1 cellular context compared by ENCODE assay signal in the genomic region with DNA sequence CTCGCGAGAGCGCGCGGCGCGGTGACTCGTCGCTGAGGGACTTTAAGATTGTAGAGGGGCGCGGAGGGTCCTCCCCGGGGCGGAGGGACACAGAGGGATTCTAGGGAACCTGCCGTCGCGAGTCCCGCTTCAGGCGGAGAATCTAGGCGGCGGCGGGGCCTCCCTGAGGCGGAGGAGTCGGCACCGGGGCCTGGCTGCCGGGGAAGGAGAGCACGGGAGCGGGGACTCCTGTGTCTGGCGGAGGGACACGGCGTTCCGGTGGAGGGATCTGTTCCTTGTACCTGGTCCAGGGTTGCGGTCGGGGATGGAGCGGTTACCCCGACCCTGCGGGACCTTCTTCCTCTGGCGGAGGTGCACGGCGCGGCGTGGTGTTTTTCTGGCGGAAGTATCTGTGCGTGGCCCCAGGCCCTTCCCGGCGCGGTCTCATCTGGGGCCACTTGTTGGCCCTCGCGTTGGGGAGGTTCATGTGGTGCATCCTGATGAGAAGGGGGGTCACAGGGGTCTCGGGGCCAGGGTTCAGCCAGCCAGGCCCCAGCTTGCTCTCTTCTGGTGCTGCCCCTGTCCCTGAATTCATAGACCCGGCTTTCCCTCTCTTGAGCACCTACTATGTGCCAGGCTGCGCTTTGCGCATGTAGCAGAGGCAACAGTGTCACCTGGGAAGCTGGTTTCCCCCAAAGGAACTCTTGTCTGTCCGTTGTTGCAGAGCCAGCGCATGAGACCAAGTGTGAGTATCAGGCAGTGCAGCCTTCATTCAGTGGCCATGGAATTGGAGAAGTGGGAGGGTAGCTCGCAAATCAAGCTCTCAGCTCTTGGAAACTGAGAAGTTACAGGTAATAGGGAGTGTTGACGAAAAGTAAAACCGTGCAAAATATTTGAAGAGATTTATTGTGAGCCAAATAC.
TF ChIP-seq lines count a peak whose summit lies in the region.

No MANE protein-coding gene starts in this region.

TF ChIP-seq in HepG2, 621 proteins besides CTCF, POLR2A, EP300 and RAD21 (continued from another document and continues in another):
- TF ChIP-seq HOXA9 (CRISPR knock-in tag; IDR thresholded peaks at IDR 0.05; ENCODE audit: borderline replicate concordance) = peak; percentile 94
- TF ChIP-seq AGO1 (IDR thresholded peaks at IDR 0.05; ENCODE audit: low read depth, low read length, poor library complexity, severe bottlenecking) = peak; percentile 84
- peak; percentile 88 for TF ChIP-seq ZKSCAN8 (CRISPR knock-in tag; IDR thresholded peaks at IDR 0.05; ENCODE audit: borderline replicate concordance)
- peak; percentile 96 for TF ChIP-seq RNF2 (conservative IDR thresholded peaks at IDR 0.05; ENCODE audit: low read depth)
- TF ChIP-seq, protein P1, sequence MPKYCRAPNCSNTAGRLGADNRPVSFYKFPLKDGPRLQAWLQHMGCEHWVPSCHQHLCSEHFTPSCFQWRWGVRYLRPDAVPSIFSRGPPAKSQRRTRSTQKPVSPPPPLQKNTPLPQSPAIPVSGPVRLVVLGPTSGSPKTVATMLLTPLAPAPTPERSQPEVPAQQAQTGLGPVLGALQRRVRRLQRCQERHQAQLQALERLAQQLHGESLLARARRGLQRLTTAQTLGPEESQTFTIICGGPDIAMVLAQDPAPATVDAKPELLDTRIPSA (CRISPR knock-in tag; IDR thresholded peaks at IDR 0.05; ENCODE audit: borderline replicate concordance) = peak; percentile 94
- TF ChIP-seq GATA4 (IDR thresholded peaks at IDR 0.05; ENCODE audit: borderline replicate concordance, low read depth) = peak; percentile 74
- peak; percentile 75; the same call in 1 of the 2 replicates for TF ChIP-seq ZNF367 (CRISPR knock-in tag; IDR thresholded peaks at IDR 0.05; ENCODE audit: borderline replicate concordance)
- TF ChIP-seq, protein P2, sequence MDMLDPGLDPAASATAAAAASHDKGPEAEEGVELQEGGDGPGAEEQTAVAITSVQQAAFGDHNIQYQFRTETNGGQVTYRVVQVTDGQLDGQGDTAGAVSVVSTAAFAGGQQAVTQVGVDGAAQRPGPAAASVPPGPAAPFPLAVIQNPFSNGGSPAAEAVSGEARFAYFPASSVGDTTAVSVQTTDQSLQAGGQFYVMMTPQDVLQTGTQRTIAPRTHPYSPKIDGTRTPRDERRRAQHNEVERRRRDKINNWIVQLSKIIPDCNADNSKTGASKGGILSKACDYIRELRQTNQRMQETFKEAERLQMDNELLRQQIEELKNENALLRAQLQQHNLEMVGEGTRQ (IDR thresholded peaks at IDR 0.05; ENCODE audit: low read depth, low read length) = no peak
- TF ChIP-seq, protein P2 (CRISPR knock-in tag; IDR thresholded peaks at IDR 0.05; ENCODE audit: borderline replicate concordance) = no peak
- peak; percentile 22; the same call in 1 of the 2 replicates for TF ChIP-seq ZBTB38 (CRISPR knock-in tag; IDR thresholded peaks at IDR 0.05)
- TF ChIP-seq ZNF3 (CRISPR knock-in tag; IDR thresholded peaks at IDR 0.05) = peak; percentile 67
- TF ChIP-seq SOX6 (IDR thresholded peaks at IDR 0.05) = no peak
- TF ChIP-seq SOX6 (CRISPR knock-in tag; IDR thresholded peaks at IDR 0.05) = peak; percentile 70
- TF ChIP-seq SIX1 (CRISPR knock-in tag; IDR thresholded peaks at IDR 0.05; ENCODE audit: borderline replicate concordance) = peak; percentile 64
- no peak for TF ChIP-seq SMARCE1 (IDR thresholded peaks at IDR 0.05; ENCODE audit: borderline replicate concordance)
- peak; percentile 94 for TF ChIP-seq XRCC5 (optimal IDR thresholded peaks at IDR 0.05; ENCODE audit: low read length)
- TF ChIP-seq TAF15 (IDR thresholded peaks at IDR 0.05; ENCODE audit: low read depth, low read length, poor library complexity, severe bottlenecking) = peak; percentile 65
- TF ChIP-seq TP53 (CRISPR knock-in tag; conservative IDR thresholded peaks at IDR 0.05) = peak; percentile 92; the same call in 1 of the 2 replicates
- peak; percentile 50 for TF ChIP-seq ZFAT (CRISPR knock-in tag; conservative IDR thresholded peaks at IDR 0.05)
- TF ChIP-seq, protein P3, sequence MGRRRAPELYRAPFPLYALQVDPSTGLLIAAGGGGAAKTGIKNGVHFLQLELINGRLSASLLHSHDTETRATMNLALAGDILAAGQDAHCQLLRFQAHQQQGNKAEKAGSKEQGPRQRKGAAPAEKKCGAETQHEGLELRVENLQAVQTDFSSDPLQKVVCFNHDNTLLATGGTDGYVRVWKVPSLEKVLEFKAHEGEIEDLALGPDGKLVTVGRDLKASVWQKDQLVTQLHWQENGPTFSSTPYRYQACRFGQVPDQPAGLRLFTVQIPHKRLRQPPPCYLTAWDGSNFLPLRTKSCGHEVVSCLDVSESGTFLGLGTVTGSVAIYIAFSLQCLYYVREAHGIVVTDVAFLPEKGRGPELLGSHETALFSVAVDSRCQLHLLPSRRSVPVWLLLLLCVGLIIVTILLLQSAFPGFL (CRISPR knock-in tag; IDR thresholded peaks at IDR 0.05) = no peak; the same call in 1 of the 2 replicates
- TF ChIP-seq POLR2AphosphoS5 (IDR thresholded peaks at IDR 0.05; ENCODE audit: low read depth, low read length) = peak; percentile 82; the same call in 1 of the 2 replicates
- peak; percentile 93 for TF ChIP-seq SMYD3 (CRISPR knock-in tag; IDR thresholded peaks at IDR 0.05)
- peak; percentile 91; the same call in 1 of the 2 replicates for TF ChIP-seq ZNF160 (CRISPR knock-in tag; IDR thresholded peaks at IDR 0.05)
- TF ChIP-seq, protein P4, sequence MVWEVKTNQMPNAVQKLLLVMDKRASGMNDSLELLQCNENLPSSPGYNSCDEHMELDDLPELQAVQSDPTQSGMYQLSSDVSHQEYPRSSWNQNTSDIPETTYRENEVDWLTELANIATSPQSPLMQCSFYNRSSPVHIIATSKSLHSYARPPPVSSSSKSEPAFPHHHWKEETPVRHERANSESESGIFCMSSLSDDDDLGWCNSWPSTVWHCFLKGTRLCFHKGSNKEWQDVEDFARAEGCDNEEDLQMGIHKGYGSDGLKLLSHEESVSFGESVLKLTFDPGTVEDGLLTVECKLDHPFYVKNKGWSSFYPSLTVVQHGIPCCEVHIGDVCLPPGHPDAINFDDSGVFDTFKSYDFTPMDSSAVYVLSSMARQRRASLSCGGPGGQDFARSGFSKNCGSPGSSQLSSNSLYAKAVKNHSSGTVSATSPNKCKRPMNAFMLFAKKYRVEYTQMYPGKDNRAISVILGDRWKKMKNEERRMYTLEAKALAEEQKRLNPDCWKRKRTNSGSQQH (CRISPR knock-in tag; IDR thresholded peaks at IDR 0.05; ENCODE audit: low read depth) = peak; percentile 94
- TF ChIP-seq SRF (IDR thresholded peaks at IDR 0.05; ENCODE audit: low read depth, low read length) = peak; percentile 61; the same call in 1 of the 2 replicates
- peak; percentile 59; the same call in 1 of the 2 replicates for TF ChIP-seq BHLHE40 (IDR thresholded peaks at IDR 0.05; ENCODE audit: low read length)
- peak; percentile 94; the same call in 1 of the 2 replicates for TF ChIP-seq ZZZ3 (CRISPR knock-in tag; IDR thresholded peaks at IDR 0.05; ENCODE audit: borderline replicate concordance)
- TF ChIP-seq SUZ12 (IDR thresholded peaks at IDR 0.05; ENCODE audit: low read depth, low read length) = no peak
- TF ChIP-seq ZBTB1 (CRISPR knock-in tag; IDR thresholded peaks at IDR 0.05; ENCODE audit: borderline replicate concordance) = peak; percentile 81; the same call in 1 of the 2 replicates
- TF ChIP-seq, protein P5, sequence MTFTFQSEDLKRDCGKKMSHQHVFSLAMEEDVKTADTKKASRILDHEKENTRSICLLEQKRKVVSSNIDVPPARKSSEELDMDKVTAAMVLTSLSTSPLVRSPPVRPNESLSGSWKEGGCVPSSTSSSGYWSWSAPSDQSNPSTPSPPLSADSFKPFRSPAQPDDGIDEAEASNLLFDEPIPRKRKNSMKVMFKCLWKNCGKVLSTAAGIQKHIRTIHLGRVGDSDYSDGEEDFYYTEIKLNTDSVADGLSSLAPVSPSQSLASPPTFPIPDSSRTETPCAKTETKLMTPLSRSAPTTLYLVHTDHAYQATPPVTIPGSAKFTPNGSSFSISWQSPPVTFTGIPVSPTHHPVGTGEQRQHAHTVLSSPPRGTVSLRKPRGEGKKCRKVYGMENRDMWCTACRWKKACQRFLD (CRISPR knock-in tag; IDR thresholded peaks at IDR 0.05; ENCODE audit: borderline replicate concordance) = peak; percentile 28; the same call in 1 of the 2 replicates
- peak; percentile 91 for TF ChIP-seq SNAPC2 (CRISPR knock-in tag; IDR thresholded peaks at IDR 0.05)
- peak; percentile 95 for TF ChIP-seq ZMYM4 (CRISPR knock-in tag; IDR thresholded peaks at IDR 0.05)
- 0 out of 2 replicates have a peak, but pooled peaks have one; percentile 43 for TF ChIP-seq ZNF562 (CRISPR knock-in tag; IDR thresholded peaks at IDR 0.05; ENCODE audit: borderline replicate concordance)
- peak; percentile 75 for TF ChIP-seq KDM1A (CRISPR knock-in tag; IDR thresholded peaks at IDR 0.05)
- TF ChIP-seq ZNF441 (CRISPR knock-in tag; IDR thresholded peaks at IDR 0.05; ENCODE audit: borderline replicate concordance) = peak; percentile 76
- peak; percentile 71; the same call in 1 of the 2 replicates for TF ChIP-seq ZNF34 (CRISPR knock-in tag; IDR thresholded peaks at IDR 0.05; ENCODE audit: borderline replicate concordance)
- TF ChIP-seq ZNF670 (CRISPR knock-in tag; IDR thresholded peaks at IDR 0.05; ENCODE audit: borderline replicate concordance) = peak; percentile 74
- peak; percentile 43 for TF ChIP-seq TBL1XR1 (IDR thresholded peaks at IDR 0.05; ENCODE audit: borderline replicate concordance, low read length, partially characterized antibody)
- no peak for TF ChIP-seq FOXA1 (IDR thresholded peaks at IDR 0.05)
- TF ChIP-seq FOXA1 (CRISPR knock-in tag; IDR thresholded peaks at IDR 0.05) = peak; percentile 51; the same call in 1 of the 2 replicates
- TF ChIP-seq, protein P6, sequence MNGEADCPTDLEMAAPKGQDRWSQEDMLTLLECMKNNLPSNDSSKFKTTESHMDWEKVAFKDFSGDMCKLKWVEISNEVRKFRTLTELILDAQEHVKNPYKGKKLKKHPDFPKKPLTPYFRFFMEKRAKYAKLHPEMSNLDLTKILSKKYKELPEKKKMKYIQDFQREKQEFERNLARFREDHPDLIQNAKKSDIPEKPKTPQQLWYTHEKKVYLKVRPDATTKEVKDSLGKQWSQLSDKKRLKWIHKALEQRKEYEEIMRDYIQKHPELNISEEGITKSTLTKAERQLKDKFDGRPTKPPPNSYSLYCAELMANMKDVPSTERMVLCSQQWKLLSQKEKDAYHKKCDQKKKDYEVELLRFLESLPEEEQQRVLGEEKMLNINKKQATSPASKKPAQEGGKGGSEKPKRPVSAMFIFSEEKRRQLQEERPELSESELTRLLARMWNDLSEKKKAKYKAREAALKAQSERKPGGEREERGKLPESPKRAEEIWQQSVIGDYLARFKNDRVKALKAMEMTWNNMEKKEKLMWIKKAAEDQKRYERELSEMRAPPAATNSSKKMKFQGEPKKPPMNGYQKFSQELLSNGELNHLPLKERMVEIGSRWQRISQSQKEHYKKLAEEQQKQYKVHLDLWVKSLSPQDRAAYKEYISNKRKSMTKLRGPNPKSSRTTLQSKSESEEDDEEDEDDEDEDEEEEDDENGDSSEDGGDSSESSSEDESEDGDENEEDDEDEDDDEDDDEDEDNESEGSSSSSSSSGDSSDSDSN (CRISPR knock-in tag; IDR thresholded peaks at IDR 0.05) = peak; percentile 99
- TF ChIP-seq, protein P7, sequence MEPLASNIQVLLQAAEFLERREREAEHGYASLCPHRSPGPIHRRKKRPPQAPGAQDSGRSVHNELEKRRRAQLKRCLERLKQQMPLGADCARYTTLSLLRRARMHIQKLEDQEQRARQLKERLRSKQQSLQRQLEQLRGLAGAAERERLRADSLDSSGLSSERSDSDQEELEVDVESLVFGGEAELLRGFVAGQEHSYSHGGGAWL (CRISPR knock-in tag; IDR thresholded peaks at IDR 0.05) = peak; percentile 72; the same call in 1 of the 2 replicates
- TF ChIP-seq KDM5B (CRISPR knock-in tag; IDR thresholded peaks at IDR 0.05; ENCODE audit: borderline replicate concordance) = peak; percentile 70; the same call in 1 of the 2 replicates
- TF ChIP-seq ARNT2 (CRISPR knock-in tag; IDR thresholded peaks at IDR 0.05; ENCODE audit: low read depth) = 0 out of 2 replicates have a peak, but pooled peaks have one; percentile 16
- TF ChIP-seq, protein P8, sequence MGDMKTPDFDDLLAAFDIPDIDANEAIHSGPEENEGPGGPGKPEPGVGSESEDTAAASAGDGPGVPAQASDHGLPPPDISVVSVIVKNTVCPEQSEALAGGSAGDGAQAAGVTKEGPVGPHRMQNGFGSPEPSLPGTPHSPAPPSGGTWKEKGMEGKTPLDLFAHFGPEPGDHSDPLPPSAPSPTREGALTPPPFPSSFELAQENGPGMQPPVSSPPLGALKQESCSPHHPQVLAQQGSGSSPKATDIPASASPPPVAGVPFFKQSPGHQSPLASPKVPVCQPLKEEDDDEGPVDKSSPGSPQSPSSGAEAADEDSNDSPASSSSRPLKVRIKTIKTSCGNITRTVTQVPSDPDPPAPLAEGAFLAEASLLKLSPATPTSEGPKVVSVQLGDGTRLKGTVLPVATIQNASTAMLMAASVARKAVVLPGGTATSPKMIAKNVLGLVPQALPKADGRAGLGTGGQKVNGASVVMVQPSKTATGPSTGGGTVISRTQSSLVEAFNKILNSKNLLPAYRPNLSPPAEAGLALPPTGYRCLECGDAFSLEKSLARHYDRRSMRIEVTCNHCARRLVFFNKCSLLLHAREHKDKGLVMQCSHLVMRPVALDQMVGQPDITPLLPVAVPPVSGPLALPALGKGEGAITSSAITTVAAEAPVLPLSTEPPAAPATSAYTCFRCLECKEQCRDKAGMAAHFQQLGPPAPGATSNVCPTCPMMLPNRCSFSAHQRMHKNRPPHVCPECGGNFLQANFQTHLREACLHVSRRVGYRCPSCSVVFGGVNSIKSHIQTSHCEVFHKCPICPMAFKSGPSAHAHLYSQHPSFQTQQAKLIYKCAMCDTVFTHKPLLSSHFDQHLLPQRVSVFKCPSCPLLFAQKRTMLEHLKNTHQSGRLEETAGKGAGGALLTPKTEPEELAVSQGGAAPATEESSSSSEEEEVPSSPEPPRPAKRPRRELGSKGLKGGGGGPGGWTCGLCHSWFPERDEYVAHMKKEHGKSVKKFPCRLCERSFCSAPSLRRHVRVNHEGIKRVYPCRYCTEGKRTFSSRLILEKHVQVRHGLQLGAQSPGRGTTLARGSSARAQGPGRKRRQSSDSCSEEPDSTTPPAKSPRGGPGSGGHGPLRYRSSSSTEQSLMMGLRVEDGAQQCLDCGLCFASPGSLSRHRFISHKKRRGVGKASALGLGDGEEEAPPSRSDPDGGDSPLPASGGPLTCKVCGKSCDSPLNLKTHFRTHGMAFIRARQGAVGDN (CRISPR knock-in tag; IDR thresholded peaks at IDR 0.05) = peak; percentile 97
- peak; percentile 91 for TF ChIP-seq CHD2 (IDR thresholded peaks at IDR 0.05; ENCODE audit: low read depth, low read length)
